ENCODE assay signal across 1 cellular context in genomic region chr7:80929619-80930018, GRCh38.
TF ChIP-seq lines count a peak whose summit lies in the region.

No MANE protein-coding gene starts in this region.

TF ChIP-seq in H1, 55 proteins besides CTCF, POLR2A, EP300 and RAD21:
- TF ChIP-seq CBX5 (IDR thresholded peaks at IDR 0.05; ENCODE audit: low read depth, low read length) (no peak), MAFK (IDR thresholded peaks at IDR 0.05; ENCODE audit: low read depth, low read length) (no peak), ASH2L (IDR thresholded peaks at IDR 0.05; ENCODE audit: low read length) (no peak), CREB1 (IDR thresholded peaks at IDR 0.05) (no peak), SIX5 (IDR thresholded peaks at IDR 0.05; ENCODE audit: low read depth, low read length) (no peak), RBBP5 (IDR thresholded peaks at IDR 0.05; ENCODE audit: borderline replicate concordance, low read depth, low read length) (no peak)
